ENCODE assay signal across 13 cellular contexts in the genomic region with DNA sequence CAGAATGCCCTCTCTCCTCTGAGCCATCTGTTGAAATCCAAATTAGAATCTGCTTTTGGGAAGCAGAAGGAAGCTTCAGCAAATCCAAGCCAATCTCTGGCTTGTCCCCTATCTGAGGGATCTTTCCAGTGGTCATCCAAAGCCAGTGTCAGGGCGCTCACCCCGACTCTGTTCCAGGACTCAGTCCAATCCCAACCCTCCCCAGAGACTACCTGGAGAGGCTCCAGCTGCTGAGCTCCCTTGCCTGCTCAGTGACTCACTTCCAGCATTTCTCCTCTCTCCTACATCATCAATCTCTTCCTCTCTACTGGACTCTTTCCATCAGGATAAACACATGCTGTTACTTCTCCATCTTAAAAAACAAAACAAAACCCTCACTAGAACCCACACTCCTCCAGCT. TPM values are rescaled to one million over a fixed set of nuclear protein-coding genes. Genes with fewer than 3 reads are reported as not detected.
DNase-seq lines count a peak whose midpoint lies in the region; ATAC-seq and TF ChIP-seq lines count a peak whose summit lies in the region.
"Had no signal": no experiment of that assay in that cellular context is flagged by ENCODE, and none has a peak within 500 bp of the region (broad histone marks: within the 10 kb centered on the region; RNA-seq: fewer than 3 reads in every experiment).

No MANE protein-coding gene starts in this region.

- peaks cover 24% of the 10 kb centered on the region for H3K27me3 Mint-ChIP-seq in activated CD4-positive, alpha-beta T cell treated with anti-CD3 and anti-CD28 coated beads for 36 hours
- H3K27me3 Mint-ChIP-seq in nephron progenitor cell (ENCODE audit: low read depth, poor library complexity): peaks cover 55% of the 10 kb centered on the region

- no peaks in the 10 kb centered on the region for H3K9me3 Mint-ChIP-seq in activated CD4-positive, alpha-beta T cell treated with anti-CD3 and anti-CD28 coated beads for 36 hours (ENCODE audit: low read depth)
- H3K9me3 Mint-ChIP-seq in nephron progenitor cell: peaks cover 3% of the 10 kb centered on the region
- H3K9me3 Mint-ChIP-seq: activated naive CD8-positive, alpha-beta T cell treated with anti-CD3 and anti-CD28 coated beads, Interleukin-2, amount 50 U/mL, for 24 hours; memory B cell had no signal

- TF ChIP-seq CTCF in RWPE2 (IDR thresholded peaks at IDR 0.05; ENCODE audit: poor library complexity, severe bottlenecking): no peak
- no peak for TF ChIP-seq CTCF in nephron progenitor cell (IDR thresholded peaks at IDR 0.05)

- no peak overlapping the region for H3K27ac Mint-ChIP-seq in activated CD4-positive, alpha-beta T cell treated with anti-CD3 and anti-CD28 coated beads for 36 hours
- H3K27ac Mint-ChIP-seq in nephron progenitor cell: no peak overlapping the region
- H3K27ac Mint-ChIP-seq: activated naive CD8-positive, alpha-beta T cell treated with anti-CD3 and anti-CD28 coated beads, Interleukin-2, amount 50 U/mL, for 24 hours; memory B cell had no signal

- ATAC-seq in RWPE2 (ENCODE audit: low read depth): no peak
- ATAC-seq in activated CD4-positive, alpha-beta T cell treated with anti-CD3 and anti-CD28 coated beads for 36 hours: no peak
- ATAC-seq: activated naive CD8-positive, alpha-beta T cell treated with anti-CD3 and anti-CD28 coated beads, Interleukin-2, amount 50 U/mL, for 24 hours; right lobe of liver had no signal

- POLR2A ChIA-PET in activated CD4-positive, alpha-beta T cell treated with anti-CD3 and anti-CD28 coated beads for 36 hours (lab: Charles Lee): no interaction called here
- POLR2A ChIA-PET in HEK293T (lab: Yijun Ruan, JAX): no interaction called here

- peaks cover 5% of the 10 kb centered on the region for H3K4me1 ChIP-seq in RWPE2 (ENCODE audit: insufficient read depth, poor library complexity, severe bottlenecking)

- H3K36me3 ChIP-seq in RWPE2 (ENCODE audit: low read depth): no peaks in the 10 kb centered on the region
- H3K36me3 ChIP-seq: right lobe of liver had no signal

- CTCF ChIA-PET in activated CD4-positive, alpha-beta T cell treated with anti-CD3 and anti-CD28 coated beads for 36 hours (lab: Charles Lee): interaction anchor here (0.9 to 2.3 kb wide), 4 partner anchors 9 to 164 kb away, joined by 3 to 7 read pairs (median 3); no protein-coding TSS in a partner anchor
- CTCF ChIA-PET in HEK293T (lab: Yijun Ruan, JAX): interaction anchor here (0.9 kb wide), 1 partner anchor 11 kb away, joined by 3 read pairs; the partner anchor contains the start of gene NOL3

- peak; percentile 77 for DNase-seq in ELR (ENCODE audit: low read depth)
- DNase-seq in RWPE2 (ENCODE audit: low spot score): no peak
- peak; percentile 93 for DNase-seq in fibroblast of peridontal ligament (ENCODE audit: extremely low read depth)
- peak; percentile 28 for DNase-seq in smooth muscle cell of the brain vasculature (ENCODE audit: low read depth, low spot score)
- no peak for DNase-seq in activated CD4-positive, alpha-beta T cell treated with anti-CD3 and anti-CD28 coated beads for 36 hours
- DNase-seq in HEK293T (ENCODE audit: extremely low spot score): no peak
- DNase-seq in nephron progenitor cell: no peak
- DNase-seq: activated naive CD8-positive, alpha-beta T cell treated with anti-CD3 and anti-CD28 coated beads, Interleukin-2, amount 50 U/mL, for 24 hours; DMS79; right lobe of liver; T-helper 2 cell had no signal

- H3K9me3 ChIP-seq in RWPE2 (ENCODE audit: severe bottlenecking): no peaks in the 10 kb centered on the region
- H3K9me3 ChIP-seq: right lobe of liver had no signal

- H3K27me3 ChIP-seq in RWPE2 (ENCODE audit: insufficient read depth, poor library complexity, severe bottlenecking): no peaks in the 10 kb centered on the region
- H3K27me3 ChIP-seq: right lobe of liver had no signal

- intact Hi-C loops in activated CD4-positive, alpha-beta T cell treated with anti-CD3 and anti-CD28 coated beads for 36 hours (cut with DNase I, micrococcal nuclease): loop anchor here in 1 of 2 experiments (10.0 kb wide), 1 partner anchor 903 kb away; the partner anchor contains the start of gene NFATC3

- H3K4me1 Mint-ChIP-seq in activated CD4-positive, alpha-beta T cell treated with anti-CD3 and anti-CD28 coated beads for 36 hours: peaks cover 23% of the 10 kb centered on the region
- H3K4me1 Mint-ChIP-seq in nephron progenitor cell: peaks cover 20% of the 10 kb centered on the region

- no peak overlapping the region for H3K4me3 Mint-ChIP-seq in activated CD4-positive, alpha-beta T cell treated with anti-CD3 and anti-CD28 coated beads for 36 hours
- no peak overlapping the region for H3K4me3 Mint-ChIP-seq in nephron progenitor cell
- H3K4me3 Mint-ChIP-seq: activated naive CD8-positive, alpha-beta T cell treated with anti-CD3 and anti-CD28 coated beads, Interleukin-2, amount 50 U/mL, for 24 hours; memory B cell had no signal

- peak overlapping the region; percentile 66 for H3K27ac ChIP-seq in RWPE2 (ENCODE audit: poor library complexity, severe bottlenecking)
- H3K27ac ChIP-seq: right lobe of liver had no signal

- no peak overlapping the region for H3K4me3 ChIP-seq in RWPE2 (ENCODE audit: severe bottlenecking)
- H3K4me3 ChIP-seq: right lobe of liver had no signal

- peaks cover 3% of the 10 kb centered on the region for H3K36me3 Mint-ChIP-seq in activated CD4-positive, alpha-beta T cell treated with anti-CD3 and anti-CD28 coated beads for 36 hours (ENCODE audit: low read depth)
- H3K36me3 Mint-ChIP-seq in nephron progenitor cell (ENCODE audit: low read depth): peaks cover 10% of the 10 kb centered on the region
- H3K36me3 Mint-ChIP-seq: memory B cell had no signal

TF ChIP-seq in HEK293T, 16 proteins besides CTCF, POLR2A, EP300 and RAD21:
- no peak for TF ChIP-seq SUZ12 (IDR thresholded peaks at IDR 0.05)
TF ChIP-seq in HEK293T: peak in this region for 0.

RNA-seq across cellular contexts. Expression of gene MATCAP1, which starts 2.4 kb away (rescaled TPM):
- 10 to 100 TPM; 28.8 to 30.4 TPM for total RNA-seq in activated CD4-positive, alpha-beta T cell treated with anti-CD3 and anti-CD28 coated beads for 36 hours

RNA-seq across cellular contexts. Expression of gene EXOC3L1, which starts 8.6 kb away (rescaled TPM):
- under 1 TPM in 1 of 2 experiments, not detected in 1; 0.16 TPM for total RNA-seq in activated CD4-positive, alpha-beta T cell treated with anti-CD3 and anti-CD28 coated beads for 36 hours

RNA-seq across cellular contexts. Expression of gene E2F4, which starts 10.6 kb away (rescaled TPM):
- total RNA-seq in activated CD4-positive, alpha-beta T cell treated with anti-CD3 and anti-CD28 coated beads for 36 hours: 100 to 1,000 TPM in 1 of 2 experiments, 10 to 100 TPM in 1; 91.4 to 110 TPM

RNA-seq across cellular contexts. Expression of gene NOL3, which starts 11.0 kb away (rescaled TPM):
- total RNA-seq in activated CD4-positive, alpha-beta T cell treated with anti-CD3 and anti-CD28 coated beads for 36 hours: 10 to 100 TPM; 15.5 to 17.5 TPM

RNA-seq across cellular contexts. Expression of gene HSF4, which starts 16.8 kb away (rescaled TPM):
- 10 to 100 TPM; 15.7 to 20.7 TPM for total RNA-seq in activated CD4-positive, alpha-beta T cell treated with anti-CD3 and anti-CD28 coated beads for 36 hours
- total RNA-seq: H1 had no signal

Comparison
In these comparisons a context has a peak if more than half of its experiments do, and no peak if none do; other contexts are left out.
1. DNase-seq: peak in ELR (single experiment), fibroblast of peridontal ligament (single experiment) and smooth muscle cell of the brain vasculature (single experiment); none in RWPE2 (single experiment), activated CD4-positive, alpha-beta T cell treated with anti-CD3 and anti-CD28 coated beads for 36 hours (single experiment), HEK293T (single experiment) and nephron progenitor cell (single experiment).